ENCODE assay signal across 8 cellular contexts in genomic region chr1:110034451-110035235, GRCh38. TPM values are rescaled to one million over a fixed set of nuclear protein-coding genes. Genes with fewer than 3 reads are reported as not detected.
DNase-seq lines count a peak whose midpoint lies in the region; ATAC-seq and TF ChIP-seq lines count a peak whose summit lies in the region.

TSS of gene STRIP1 (plus strand) at chr1:110034624. CDS start at chr1:110034638, 14 bp downstream.

- no peaks in the 10 kb centered on the region for H3K27me3 ChIP-seq in ascending aorta

- H3K4me1 Mint-ChIP-seq in T-helper 2 cell treated with Interferon-gamma antibody and Interleukin-4, amounts not matched to agents 5 μg/mL and 100 μg/mL, for 36 hours (ENCODE audit: low read depth): peaks cover 38% of the 10 kb centered on the region

- H3K27ac Mint-ChIP-seq in T-helper 2 cell treated with Interferon-gamma antibody and Interleukin-4, amounts not matched to agents 5 μg/mL and 100 μg/mL, for 36 hours: peak within 1 kb of the TSS; percentile 84

- H3K4me1 ChIP-seq in ascending aorta: peaks cover 0 to 6% of the 10 kb centered on the region in 2 donors

- DNase-seq in NCI-H1930 (lab: John Stamatoyannopoulos, UW) (peak; percentile 86 to 92), ascending aorta (ENCODE audit: low spot score in 2 of 2) (peak; percentile 77 to 97), hepatic stellate cell (ENCODE audit: low spot score) (peak; percentile 89), renal cortical epithelial cell (ENCODE audit: low read depth) (peak; percentile 94), cortex of kidney (lab: John Stamatoyannopoulos, UW) (no peak)
- DNase-seq in T-helper 2 cell treated with Interferon-gamma antibody and Interleukin-4, amounts not matched to agents 5 μg/mL and 100 μg/mL, for 36 hours (ENCODE audit: low spot score): peak; percentile 92

- peak within 1 kb of the TSS; percentile 86 to 96 for H3K4me3 ChIP-seq in ascending aorta

- peak within 1 kb of the TSS; percentile 90 to 92 for H3K27ac ChIP-seq in ascending aorta

- H3K36me3 Mint-ChIP-seq in T-helper 2 cell treated with Interferon-gamma antibody and Interleukin-4, amounts not matched to agents 5 μg/mL and 100 μg/mL, for 36 hours (ENCODE audit: low read depth): peaks cover 12% of the 10 kb centered on the region

- no peaks in the 10 kb centered on the region for H3K9me3 ChIP-seq in ascending aorta

- H3K27me3 Mint-ChIP-seq in T-helper 2 cell treated with Interferon-gamma antibody and Interleukin-4, amounts not matched to agents 5 μg/mL and 100 μg/mL, for 36 hours (ENCODE audit: low read depth): no peaks in the 10 kb centered on the region

- no peak for TF ChIP-seq CTCF in ascending aorta (IDR thresholded peaks at IDR 0.05)

- no peaks in the 10 kb centered on the region for H3K9me3 Mint-ChIP-seq in T-helper 2 cell treated with Interferon-gamma antibody and Interleukin-4, amounts not matched to agents 5 μg/mL and 100 μg/mL, for 36 hours

- peaks cover 16 to 18% of the 10 kb centered on the region in 2 donors for H3K36me3 ChIP-seq in ascending aorta

- H3K4me3 Mint-ChIP-seq in T-helper 2 cell treated with Interferon-gamma antibody and Interleukin-4, amounts not matched to agents 5 μg/mL and 100 μg/mL, for 36 hours: peak within 1 kb of the TSS; percentile 88

- intact Hi-C loops in ascending aorta (cut with DNase I): loop anchor here (10.0 kb wide), 2 partner anchors 300 to 1220 kb away; partner anchors contain the start of gene RBM15

- ATAC-seq in GM18499 (IDR thresholded peaks at IDR 0.05; ENCODE audit: insufficient read depth, unreplicated experiment) (peak; percentile 89), HG02943 (IDR thresholded peaks at IDR 0.05; ENCODE audit: low read depth, unreplicated experiment) (peak; percentile 87)

RNA-seq across cellular contexts. Expression of gene STRIP1, which starts in this region (rescaled TPM):
- total RNA-seq in ascending aorta (20.0 TPM), renal cortical epithelial cell (32.6 and 57.0 TPM in 2 replicates)
